Comparison of ENCODE assay signal across 21 cellular contexts in genomic region chr3:9345041-9345440, GRCh38. TPM values are rescaled to one million over a fixed set of nuclear protein-coding genes. Genes with fewer than 3 reads are reported as not detected.
DNase-seq lines count a peak whose midpoint lies in the region; ATAC-seq and TF ChIP-seq lines count a peak whose summit lies in the region.
"Had no signal": no experiment of that assay in that cellular context is flagged by ENCODE, and none has a peak within 500 bp of the region (broad histone marks: within the 10 kb centered on the region; RNA-seq: fewer than 3 reads in every experiment).

No MANE protein-coding gene starts in this region.

- no peak overlapping the region for H3K4me3 ChIP-seq in ovary
- H3K4me3 ChIP-seq: A549; BLaER1 treated with 17β-estradiol and CSF1 and Interleukin-3, amounts not matched to agents 10 nM and 100 nM; HAP-1 had no signal

- 0 to 43% (median 39%) methylated on average over 1 of the region's 1 CpG for WGBS in ovary, 3 donors

- H3K4me1 ChIP-seq in ovary (ENCODE audit: insufficient read depth): no peaks in the 10 kb centered on the region
- H3K4me1 ChIP-seq: BE2C, HAP-1 had no signal

- TF ChIP-seq EP300 in ovary (IDR thresholded peaks at IDR 0.05): no peak

- DNase-seq in M059J (ENCODE audit: low read depth): peak; percentile 4
- peak; percentile 76 for DNase-seq in islet precursor cell
- DNase-seq in ovary: no peak
- DNase-seq in NCI-H128 (lab: John Stamatoyannopoulos, UW; ENCODE audit: unreplicated experiment): no peak
- DNase-seq: 8988T; ACHN; AML-193; BE2C; CD4-positive, alpha-beta T cell; CD8-positive, alpha-beta memory T cell; DMS 273 treated with DMSO at 0.1 percent for 48 hours; DMS79; EL; GF-D8; GOT3; HFFc6 had no signal

- no peaks in the 10 kb centered on the region for H3K9me3 ChIP-seq in ovary
- H3K9me3 ChIP-seq: A549; BE2C; BLaER1 treated with 17β-estradiol and CSF1 and Interleukin-3, amounts not matched to agents 10 nM and 100 nM; HAP-1 had no signal

- TF ChIP-seq CTCF in VCaP (conservative IDR thresholded peaks at IDR 0.05) (no peak), ovary (IDR thresholded peaks at IDR 0.05) (no peak)

- H3K36me3 ChIP-seq in ovary: no peaks in the 10 kb centered on the region
- H3K36me3 ChIP-seq: BE2C; BLaER1 treated with 17β-estradiol and CSF1 and Interleukin-3, amounts not matched to agents 10 nM and 100 nM; HAP-1 had no signal

- H3K27me3 ChIP-seq in ovary: no peaks in the 10 kb centered on the region
- H3K27me3 ChIP-seq: BE2C; BLaER1 treated with 17β-estradiol and CSF1 and Interleukin-3, amounts not matched to agents 10 nM and 100 nM had no signal

- intact Hi-C loops in ovary (cut with DNase I): no loop called here

- TF ChIP-seq POLR2A in ovary (IDR thresholded peaks at IDR 0.05): no peak

- ATAC-seq in HG02870 (IDR thresholded peaks at IDR 0.05; ENCODE audit: unreplicated experiment): no peak
- ATAC-seq: A549 had no signal

- H3K27ac ChIP-seq in VCaP: peak overlapping the region; percentile 36
- H3K27ac ChIP-seq in ovary: no peak overlapping the region
- H3K27ac ChIP-seq: A549; BLaER1 treated with 17β-estradiol and CSF1 and Interleukin-3, amounts not matched to agents 10 nM and 100 nM had no signal

RNA-seq across cellular contexts. Expression of gene THUMPD3, which starts 17.8 kb away (rescaled TPM):
- total RNA-seq in M059J (2014; rRNA removed; shearing (Covaris generic)): 24.4 and 29.3 TPM in 2 replicates
- 10 to 100 TPM; 11.9 to 35.1 (median 27.8) TPM for total RNA-seq in ovary
- 10 to 100 TPM; 18.3 to 25.9 TPM for polyA plus RNA-seq in ovary

RNA-seq across cellular contexts. Expression of gene SETD5, which starts 52.4 kb away (rescaled TPM):
- total RNA-seq in M059J (2014; rRNA removed; shearing (Covaris generic)): 39.5 and 57.2 TPM in 2 replicates
- total RNA-seq in ovary: 100 to 1,000 TPM in 3 of 7 donors, 10 to 100 TPM in 4; 74.6 to 140 (median 98.2) TPM
- 10 to 100 TPM; 30.8 to 71.8 TPM for polyA plus RNA-seq in ovary

Comparison
In these comparisons a context has a peak if more than half of its experiments do, and no peak if none do; other contexts are left out.
1. DNase-seq: peak in M059J (single experiment) and islet precursor cell (single experiment); none in ovary (0 of 5) and NCI-H128 (single experiment).